ENCODE assay signal across 28 cellular contexts in genomic region chr2:120150040-120150482, GRCh38.
"Had no signal": no experiment of that assay in that cellular context is flagged by ENCODE, and none has a peak within 500 bp of the region (broad histone marks: within the 10 kb centered on the region; RNA-seq: fewer than 3 reads in every experiment).

No MANE protein-coding gene starts in this region.

- DNase-seq: cerebellar nuclear complex; dorsolateral prefrontal cortex; effector CD4-positive, alpha-beta T cell; gastrocnemius medialis; heart left ventricle; kidney glomerular epithelial cell; left colon; left ventricle myocardium inferior; natural killer cell; occipital lobe; ovary; posterior cingulate gyrus; psoas muscle; right cardiac atrium; sigmoid colon; spleen; stimulated activated CD4-positive, alpha-beta T cell treated with anti-CD3 and anti-CD28 coated beads, Interleukin-4, amount 100 ng/mL, for 4 hours; stimulated activated naive CD8-positive, alpha-beta T cell treated with anti-CD3 and anti-CD28 coated beads, Interleukin-15, Interleukin-2, amounts not matched to agents 100 U/mL and 50 U/mL, for 24 hours; substantia nigra; testis; tibial artery had no signal

- H3K4me3 Mint-ChIP-seq: memory B cell; natural killer cell; stimulated activated memory B cell treated with anti-CD40 and anti-IgM and Interleukin-4, amounts not matched to agents 10 μg/mL and 1 μg/mL and 100 μg/mL, for 72 hours; type B pancreatic cell had no signal

- H3K4me1 Mint-ChIP-seq: natural killer cell had no signal

- H3K27me3 ChIP-seq: dorsolateral prefrontal cortex, esophagus muscularis mucosa, gastrocnemius medialis, heart left ventricle, hepatocyte, ovary, sigmoid colon, spleen, testis, tibial artery had no signal

- H3K27ac Mint-ChIP-seq: memory B cell; natural killer cell; stimulated activated memory B cell treated with anti-CD40 and anti-IgM and Interleukin-4, amounts not matched to agents 10 μg/mL and 1 μg/mL and 100 μg/mL, for 72 hours; type B pancreatic cell had no signal

- H3K36me3 ChIP-seq: ovary had no signal

- ATAC-seq: gastrocnemius medialis; heart left ventricle; left colon; natural killer cell; psoas muscle; right cardiac atrium; stimulated activated memory B cell treated with anti-CD40 and anti-IgM and Interleukin-4, amounts not matched to agents 10 μg/mL and 1 μg/mL and 100 μg/mL, for 72 hours; stimulated activated naive CD8-positive, alpha-beta T cell treated with anti-CD3 and anti-CD28 coated beads, Interleukin-15, Interleukin-2, amounts not matched to agents 100 U/mL and 50 U/mL, for 24 hours had no signal

- H3K4me3 ChIP-seq: dorsolateral prefrontal cortex, esophagus muscularis mucosa, gastrocnemius medialis, heart left ventricle, hepatocyte, left ventricle myocardium inferior, lung, ovary, psoas muscle, sigmoid colon, skin epidermis, spleen, testis, tibial artery had no signal

- H3K9me3 ChIP-seq: ovary, testis had no signal

- H3K27me3 Mint-ChIP-seq: memory B cell; stimulated activated memory B cell treated with anti-CD40 and anti-IgM and Interleukin-4, amounts not matched to agents 10 μg/mL and 1 μg/mL and 100 μg/mL, for 72 hours; type B pancreatic cell had no signal

- H3K4me1 ChIP-seq: esophagus muscularis mucosa, gastrocnemius medialis, heart left ventricle, left ventricle myocardium inferior, psoas muscle, sigmoid colon, spleen, testis, tibial artery had no signal

- H3K27ac ChIP-seq: dorsolateral prefrontal cortex, esophagus muscularis mucosa, gastrocnemius medialis, heart left ventricle, hepatocyte, left ventricle myocardium inferior, ovary, psoas muscle, sigmoid colon, skin epidermis, spleen, testis, tibial artery had no signal
